ENCODE assay signal across 15 cellular contexts in genomic region chr2:45946023-45946422, GRCh38.
DNase-seq lines count a peak whose midpoint lies in the region; ATAC-seq, FAIRE-seq and TF ChIP-seq lines count a peak whose summit lies in the region.
"Had no signal": no experiment of that assay in that cellular context is flagged by ENCODE, and none has a peak within 500 bp of the region (broad histone marks: within the 10 kb centered on the region; RNA-seq: fewer than 3 reads in every experiment).

No MANE protein-coding gene starts in this region.

- peak; percentile 70 for DNase-seq in GM03348 (ENCODE audit: low spot score)
- DNase-seq in RKO (ENCODE audit: low spot score) = peak; percentile 57
- peak; percentile 26 for DNase-seq in coronary artery (ENCODE audit: low spot score)
- no peak for DNase-seq in pancreas
- no peak for DNase-seq in activated CD4-positive, alpha-beta T cell treated with anti-CD3 and anti-CD28 coated beads for 4 hours
- DNase-seq: activated naive CD4-positive, alpha-beta T cell treated with anti-CD3 and anti-CD28 coated beads for 36 hours; Caco-2; dermis blood vessel endothelial cell; lower lobe of right lung; NCI-H1105 treated with DMSO at 0.1 percent for 48 hours; NCI-H510A; ovary had no signal

- H3K9me3 ChIP-seq in pancreas = no peaks in the 10 kb centered on the region
- H3K9me3 ChIP-seq: Caco-2, lower lobe of right lung, ovary had no signal

- WGBS in pancreas, 2 donors = 78 to 84% methylated on average over 3 of the region's 3 CpGs

- H3K27ac ChIP-seq in coronary artery (no peak overlapping the region), pancreas (no peak overlapping the region)
- H3K27ac ChIP-seq: lower lobe of right lung, ovary had no signal

- no peaks in the 10 kb centered on the region for H3K4me1 ChIP-seq in pancreas
- H3K4me1 ChIP-seq: Caco-2 had no signal

- no peak for FAIRE-seq in pancreas (lab: Jason Lieb, UNC)

- intact Hi-C loops in pancreas (cut with DNase I) = no loop called here

- TF ChIP-seq CTCF in coronary artery (IDR thresholded peaks at IDR 0.05) (no peak), pancreas (IDR thresholded peaks at IDR 0.05) (no peak)

- H3K36me3 ChIP-seq in pancreas = no peaks in the 10 kb centered on the region
- H3K36me3 ChIP-seq: lower lobe of right lung, ovary had no signal

- ATAC-seq in pancreas = peak in 3 of 4 donors; percentile 42 to 74 (median 54)
- no peak for ATAC-seq in GM21576 (IDR thresholded peaks at IDR 0.05; ENCODE audit: unreplicated experiment)
- no peak for ATAC-seq in HG02588 (IDR thresholded peaks at IDR 0.05; ENCODE audit: unreplicated experiment)
- no peak for ATAC-seq in HG03378 (IDR thresholded peaks at IDR 0.05; ENCODE audit: unreplicated experiment)

- H3K4me3 ChIP-seq in coronary artery = no peak overlapping the region
- H3K4me3 ChIP-seq in pancreas = no peak overlapping the region
- H3K4me3 ChIP-seq: lower lobe of right lung, ovary had no signal

- H3K27me3 ChIP-seq in pancreas = no peaks in the 10 kb centered on the region
- H3K27me3 ChIP-seq: ovary had no signal

Comparison
In these comparisons a context has a peak if more than half of its experiments do, and no peak if none do; other contexts are left out.
1. DNase-seq: peak in GM03348 (single experiment), RKO (single experiment) and coronary artery (single experiment); none in pancreas (0 of 6) and activated CD4-positive, alpha-beta T cell treated with anti-CD3 and anti-CD28 coated beads for 4 hours (0 of 2).
2. ATAC-seq: peak in pancreas (3 of 4); none in GM21576 (single experiment), HG02588 (single experiment) and HG03378 (single experiment).